ENCODE assay signal across 14 cellular contexts in genomic region chr5:5297432-5298067, GRCh38.
"Had no signal": no experiment of that assay in that cellular context is flagged by ENCODE, and none has a peak within 500 bp of the region (broad histone marks: within the 10 kb centered on the region; RNA-seq: fewer than 3 reads in every experiment).

No MANE protein-coding gene starts in this region.

- H3K4me3 Mint-ChIP-seq: naive thymus-derived CD8-positive, alpha-beta T cell; neural crest cell; type B pancreatic cell had no signal

- H3K27ac Mint-ChIP-seq: naive thymus-derived CD8-positive, alpha-beta T cell; type B pancreatic cell had no signal

- ATAC-seq: left colon; left ventricle myocardium superior; mucosa of descending colon; naive thymus-derived CD8-positive, alpha-beta T cell had no signal

- H3K4me1 Mint-ChIP-seq: naive thymus-derived CD8-positive, alpha-beta T cell had no signal

- H3K27ac ChIP-seq: colonic mucosa, hepatocyte, right atrium auricular region, uterus had no signal

- DNase-seq: colonic mucosa; effector CD4-positive, alpha-beta T cell; foreskin melanocyte; left colon; left ventricle myocardium superior; mucosa of descending colon; naive thymus-derived CD8-positive, alpha-beta T cell; stimulated activated CD4-positive, alpha-beta T cell treated with anti-CD3 and anti-CD28 coated beads, Interleukin-12 subunit alpha, Interleukin-12 subunit beta, amount 100 ng/mL, for 4 hours; stimulated activated naive CD4-positive, alpha-beta T cell; uterus had no signal
